ENCODE assay signal across 22 cellular contexts in genomic region chr12:73632191-73632590, GRCh38.
"Had no signal": no experiment of that assay in that cellular context is flagged by ENCODE, and none has a peak within 500 bp of the region (broad histone marks: within the 10 kb centered on the region; RNA-seq: fewer than 3 reads in every experiment).

No MANE protein-coding gene starts in this region.

- H3K36me3 ChIP-seq: colonic mucosa, esophagus muscularis mucosa, esophagus squamous epithelium, gastrocnemius medialis, gastroesophageal sphincter, heart left ventricle, heart right ventricle had no signal

- H3K4me3 ChIP-seq: colonic mucosa, coronary artery, dorsolateral prefrontal cortex, esophagus muscularis mucosa, esophagus squamous epithelium, gastrocnemius medialis, gastroesophageal sphincter, heart left ventricle, heart right ventricle had no signal

- H3K27ac ChIP-seq: colonic mucosa, coronary artery, dorsolateral prefrontal cortex, epithelial cell of prostate, esophagus muscularis mucosa, esophagus squamous epithelium, foreskin keratinocyte, gastrocnemius medialis, gastroesophageal sphincter, heart left ventricle, heart right ventricle had no signal

- H3K9me3 ChIP-seq: colonic mucosa, esophagus muscularis mucosa, esophagus squamous epithelium, gastrocnemius medialis, gastroesophageal sphincter, heart left ventricle, heart right ventricle had no signal

- H3K4me1 ChIP-seq: colonic mucosa, esophagus muscularis mucosa, esophagus squamous epithelium, foreskin keratinocyte, gastrocnemius medialis, gastroesophageal sphincter, heart left ventricle, heart right ventricle had no signal

- DNase-seq: colonic mucosa; cortex of kidney; dermis blood vessel endothelial cell; dorsolateral prefrontal cortex; effector CD4-positive, alpha-beta T cell; effector CD8-positive, alpha-beta T cell; effector memory CD4-positive, alpha-beta T cell; effector memory CD8-positive, alpha-beta T cell; endodermal cell; erythroblast; esophagus squamous epithelium; foreskin fibroblast; foreskin keratinocyte; gastrocnemius medialis; glutamatergic neuron; head of caudate nucleus; heart left ventricle; heart right ventricle had no signal

- H3K27me3 ChIP-seq: colonic mucosa, dorsolateral prefrontal cortex, esophagus muscularis mucosa, esophagus squamous epithelium, foreskin keratinocyte, gastrocnemius medialis, gastroesophageal sphincter, heart left ventricle, heart right ventricle had no signal
